9 cellular contexts compared by ENCODE assay signal in genomic region chr19:12783226-12783848, GRCh38. TPM values are rescaled to one million over a fixed set of nuclear protein-coding genes. Genes with fewer than 3 reads are reported as not detected.
DNase-seq lines count a peak whose midpoint lies in the region; ATAC-seq and TF ChIP-seq lines count a peak whose summit lies in the region.
"Had no signal": no experiment of that assay in that cellular context is flagged by ENCODE, and none has a peak within 500 bp of the region (broad histone marks: within the 10 kb centered on the region; RNA-seq: fewer than 3 reads in every experiment).

No MANE protein-coding gene starts in this region.

- peak overlapping the region; percentile 85 for H3K4ac ChIP-seq in neuronal stem cell (ENCODE audit: low read length)

- H2BK12ac ChIP-seq in neuronal stem cell (ENCODE audit: low read length), result peak overlapping the region; percentile 33

- no peaks in the 10 kb centered on the region for H3K9me2 ChIP-seq in PC-9 (ENCODE audit: insufficient read depth)

- peak overlapping the region; percentile 86 for H3K27ac ChIP-seq in PC-9
- no peak overlapping the region for H3K27ac ChIP-seq in ectodermal cell (ENCODE audit: insufficient read depth, low read depth, low read length, poor library complexity, severe bottlenecking)
- no peak overlapping the region for H3K27ac ChIP-seq in neuronal stem cell (replicated peaks; ENCODE audit: low read length)

- BruUV-seq in Calu3 (replicated peaks; lab: Mats Ljungman, UMichigan), result no TSS peak
- BruUV-seq in PC-9 (replicated peaks; lab: Mats Ljungman, UMichigan), result TSS peak; percentile 8

- peak; percentile 14 for DNase-seq in Calu3
- DNase-seq in PC-9, result peak in 1 of 2 experiments; percentile 33
- DNase-seq in neuronal stem cell (ENCODE audit: low spot score), result no peak
- no peak for DNase-seq in 8988T

- H3K4me2 ChIP-seq in PC-9 (peak overlapping the region; percentile 91), neuronal stem cell (ENCODE audit: insufficient read depth, low read length, poor library complexity, severe bottlenecking) (peak overlapping the region; percentile 94)

- H4K20me1 ChIP-seq in PC-9 (ENCODE audit: insufficient read depth), result no peaks in the 10 kb centered on the region

- H4K91ac ChIP-seq in neuronal stem cell (ENCODE audit: low read depth, low read length, poor library complexity), result peak overlapping the region; percentile 93

- H2AFZ ChIP-seq in PC-9 (no peak overlapping the region), neuronal stem cell (ENCODE audit: low read length) (peak overlapping the region; percentile 84)

- H3K9me3 Mint-ChIP-seq in Calu3 (ENCODE audit: low read depth, unreplicated experiment), result no peaks in the 10 kb centered on the region

- no peak overlapping the region for H4K8ac ChIP-seq in neuronal stem cell (ENCODE audit: low read depth, low read length)

- H3F3A ChIP-seq in PC-9 (ENCODE audit: insufficient read depth, low read depth), result peaks cover 79% of the 10 kb centered on the region

- H3K23ac ChIP-seq in neuronal stem cell (ENCODE audit: low read depth, low read length, poor library complexity), result peak overlapping the region; percentile 75

- no peaks in the 10 kb centered on the region for H3K36me3 ChIP-seq in PC-9 (ENCODE audit: low read depth)
- H3K36me3 ChIP-seq in ectodermal cell (ENCODE audit: control insufficient read depth, insufficient read depth, low read length), result no peaks in the 10 kb centered on the region
- H3K36me3 ChIP-seq in neuronal stem cell (replicated peaks in 1 of 2; ENCODE audit: control insufficient read depth in 2 of 2, insufficient read depth in 2 of 2, low read length in 2 of 2), result no peaks in the 10 kb centered on the region

- peak overlapping the region; percentile 65 for H3K4me3 ChIP-seq in PC-9
- peak overlapping the region; percentile 52 for H3K4me3 ChIP-seq in ectodermal cell (ENCODE audit: insufficient read depth, low read depth, low read length)
- H3K4me3 ChIP-seq in neuronal stem cell (ENCODE audit: low read length in 2 of 2), result peak overlapping the region; percentile 46 to 80

- H2BK120ac ChIP-seq in neuronal stem cell (ENCODE audit: low read depth, low read length), result peak overlapping the region; percentile 78

- H2BK15ac ChIP-seq in neuronal stem cell (ENCODE audit: low read length), result peak overlapping the region; percentile 90

- peak overlapping the region; percentile 96 for H2BK5ac ChIP-seq in neuronal stem cell (ENCODE audit: low read length)

- H3K27ac Mint-ChIP-seq in Calu3 (ENCODE audit: unreplicated experiment), result no peak overlapping the region

- intact Hi-C loops in Calu3 (cut with micrococcal nuclease; ENCODE audit: unreplicated experiment) (no loop called here), PC-9 (cut with micrococcal nuclease; ENCODE audit: unreplicated experiment) (loop anchor here (10.0 kb wide), 1 partner anchor 1061 kb away; no protein-coding TSS in a partner anchor)

- peaks cover 8% of the 10 kb centered on the region for H3K4me1 Mint-ChIP-seq in Calu3 (ENCODE audit: low read depth, unreplicated experiment)

- H3K4me3 Mint-ChIP-seq in Calu3 (ENCODE audit: low read depth, unreplicated experiment), result no peak overlapping the region

- H3K4me1 ChIP-seq in PC-9 (replicated peaks; ENCODE audit: insufficient read depth), result peaks cover 83% of the 10 kb centered on the region
- peaks cover 29% of the 10 kb centered on the region for H3K4me1 ChIP-seq in ectodermal cell (ENCODE audit: control insufficient read depth, insufficient read depth, low read length)
- peaks cover 21 to 54% of the 10 kb centered on the region in 2 donors for H3K4me1 ChIP-seq in neuronal stem cell (ENCODE audit: control insufficient read depth in 2 of 2, insufficient read depth in 1 of 2, low read depth in 1 of 2, low read length in 2 of 2)

- H3K79me2 ChIP-seq in PC-9 (ENCODE audit: low read depth), result peaks cover 48% of the 10 kb centered on the region

- no peaks in the 10 kb centered on the region for H3K27me3 Mint-ChIP-seq in Calu3 (ENCODE audit: unreplicated experiment)

- peak overlapping the region; percentile 99 for H2AK5ac ChIP-seq in neuronal stem cell (ENCODE audit: low read depth, low read length)

- H3K79me1 ChIP-seq in neuronal stem cell (ENCODE audit: low read depth, low read length), result no peaks in the 10 kb centered on the region

- TF ChIP-seq CTCF in Calu3 (IDR thresholded peaks at IDR 0.05; ENCODE audit: unreplicated experiment) (no peak), PC-9 (conservative IDR thresholded peaks at IDR 0.05) (no peak)

- peak overlapping the region; percentile 99 for H3K18ac ChIP-seq in neuronal stem cell (ENCODE audit: low read length)

- ATAC-seq in GM21717 (IDR thresholded peaks at IDR 0.05; ENCODE audit: unreplicated experiment), result no peak
- no peak for ATAC-seq in HG02973 (IDR thresholded peaks at IDR 0.05; ENCODE audit: unreplicated experiment)
- ATAC-seq in HG03159 (IDR thresholded peaks at IDR 0.05; ENCODE audit: unreplicated experiment), result no peak

- peak overlapping the region; percentile 95 for H3K14ac ChIP-seq in neuronal stem cell (ENCODE audit: low read length)

- peak overlapping the region; percentile 94 for H3K9ac ChIP-seq in neuronal stem cell (ENCODE audit: low read depth, low read length, poor library complexity)

- POLR2A ChIA-PET in PC-9 (lab: Charles Lee; ENCODE audit: unreplicated experiment), result interaction anchor here (1.5 kb wide), 1 partner anchor 8 kb away, joined by 19 read pairs; the partner anchor contains the start of gene JUNB

- peaks cover 18% of the 10 kb centered on the region for H3K36me3 Mint-ChIP-seq in Calu3 (ENCODE audit: insufficient read depth, unreplicated experiment)

- CTCF ChIA-PET in Calu3 (lab: Charles Lee) (interaction anchor here (1.0 kb wide), 1 partner anchor 10 kb away, joined by 3 read pairs; no protein-coding TSS in a partner anchor), PC-9 (lab: Charles Lee) (interaction anchor here (0.8 kb wide), 1 partner anchor 8 kb away, joined by 3 read pairs; the partner anchor contains the start of gene JUNB)

- H3K27me3 ChIP-seq in PC-9 (ENCODE audit: insufficient read depth, low read depth) (no peaks in the 10 kb centered on the region), ectodermal cell (ENCODE audit: control insufficient read depth, insufficient read depth, low read length, poor library complexity, severe bottlenecking) (peaks cover 4% of the 10 kb centered on the region), neuronal stem cell (ENCODE audit: control insufficient read depth in 3 of 3, insufficient read depth in 3 of 3, low read depth in 1 of 3, low read length in 3 of 3) (peaks cover 0 to 1% (median 0%) of the 10 kb centered on the region in 3 experiments)

- H3K9me3 ChIP-seq in PC-9 (ENCODE audit: insufficient read depth, low read depth), result no peaks in the 10 kb centered on the region
- no peaks in the 10 kb centered on the region for H3K9me3 ChIP-seq in ectodermal cell (ENCODE audit: control insufficient read depth, low read length)
- peaks cover 0 to 1% of the 10 kb centered on the region in 2 donors for H3K9me3 ChIP-seq in neuronal stem cell (replicated peaks in 1 of 2; ENCODE audit: control insufficient read depth in 2 of 2, insufficient read depth in 1 of 2, low read depth in 1 of 2, low read length in 2 of 2)

- 12 to 17% methylated on average over 21 of the region's 22 CpGs for WGBS in ectodermal cell, 2 experiments
- no CpG with 5 or more reads among the region's 22 CpGs for WGBS in neuronal stem cell (ENCODE audit: extremely low coverage in 2 of 2, insufficient read length in 2 of 2, insufficient replicate concordance in 1 of 2), 2 donors

RNA-seq across cellular contexts. Expression of gene JUNB, which starts 7.9 kb away (rescaled TPM):
- total RNA-seq in Calu3 (2022) (113 and 116 TPM in 2 replicates), PC-9 (2021) (70.7 and 87.0 TPM in 2 replicates)
- 15.3 TPM for polyA plus RNA-seq in ectodermal cell (2013, experiment 1 of 4)
- 11.9 TPM for polyA plus RNA-seq in ectodermal cell (2013, experiment 2 of 4)
- 9.4 TPM for polyA plus RNA-seq in ectodermal cell (2013, experiment 3 of 4)
- 7.2 TPM for polyA plus RNA-seq in ectodermal cell (2013, experiment 4 of 4)
- 6.1 TPM for polyA plus RNA-seq in neuronal stem cell (2013, experiment 1 of 2)
- 5.9 TPM for polyA plus RNA-seq in neuronal stem cell (2013, experiment 2 of 2)

RNA-seq across cellular contexts. Expression of gene HOOK2, which starts 8.0 kb away (rescaled TPM):
- total RNA-seq in Calu3 (2022), result 69.0 and 70.7 TPM in 2 replicates
- total RNA-seq in PC-9 (2021), result 109 and 127 TPM in 2 replicates
- polyA plus RNA-seq in ectodermal cell (2013, experiment 1 of 4), result 32.3 TPM
- polyA plus RNA-seq in ectodermal cell (2013, experiment 2 of 4), result 29.2 TPM
- 26.8 TPM for polyA plus RNA-seq in ectodermal cell (2013, experiment 3 of 4)
- polyA plus RNA-seq in ectodermal cell (2013, experiment 4 of 4), result 27.6 TPM
- polyA plus RNA-seq in neuronal stem cell (2013, experiment 1 of 2), result 15.5 TPM
- polyA plus RNA-seq in neuronal stem cell (2013, experiment 2 of 2), result 15.0 TPM

RNA-seq across cellular contexts. Expression of gene PRDX2, which starts 18.3 kb away (rescaled TPM):
- total RNA-seq in Calu3 (2022) (121 and 135 TPM in 2 replicates), PC-9 (2021) (268 and 271 TPM in 2 replicates)
- polyA plus RNA-seq in ectodermal cell (2013, experiment 1 of 4), result 529 TPM
- 504 TPM for polyA plus RNA-seq in ectodermal cell (2013, experiment 2 of 4)
- 435 TPM for polyA plus RNA-seq in ectodermal cell (2013, experiment 3 of 4)
- 470 TPM for polyA plus RNA-seq in ectodermal cell (2013, experiment 4 of 4)
- 509 TPM for polyA plus RNA-seq in neuronal stem cell (2013, experiment 1 of 2)
- polyA plus RNA-seq in neuronal stem cell (2013, experiment 2 of 2), result 486 TPM

RNA-seq across cellular contexts. Expression of gene THSD8, which starts 18.5 kb away (rescaled TPM):
- total RNA-seq in Calu3 (2022) (14.0 and 16.1 TPM in 2 replicates), PC-9 (2021) (28.8 and 30.0 TPM in 2 replicates)
- polyA plus RNA-seq in ectodermal cell (2013, experiment 1 of 4), result 31.0 TPM
- 34.3 TPM for polyA plus RNA-seq in ectodermal cell (2013, experiment 2 of 4)
- 16.1 TPM for polyA plus RNA-seq in ectodermal cell (2013, experiment 3 of 4)
- polyA plus RNA-seq in ectodermal cell (2013, experiment 4 of 4), result 19.4 TPM
- 26.3 TPM for polyA plus RNA-seq in neuronal stem cell (2013, experiment 1 of 2)
- polyA plus RNA-seq in neuronal stem cell (2013, experiment 2 of 2), result 22.2 TPM
- total RNA-seq: LHCN-M2 had no signal

RNA-seq across cellular contexts. Expression of gene RNASEH2A, which starts 23.0 kb away (rescaled TPM):
- total RNA-seq in Calu3 (2022), result 30.6 and 41.6 TPM in 2 replicates
- total RNA-seq in PC-9 (2021), result 38.6 and 60.4 TPM in 2 replicates
- polyA plus RNA-seq in ectodermal cell (2013, experiment 1 of 4), result 86.4 TPM
- 81.8 TPM for polyA plus RNA-seq in ectodermal cell (2013, experiment 2 of 4)
- 66.9 TPM for polyA plus RNA-seq in ectodermal cell (2013, experiment 3 of 4)
- polyA plus RNA-seq in ectodermal cell (2013, experiment 4 of 4), result 64.8 TPM
- 28.6 TPM for polyA plus RNA-seq in neuronal stem cell (2013, experiment 1 of 2)
- 28.7 TPM for polyA plus RNA-seq in neuronal stem cell (2013, experiment 2 of 2)
